8 cellular contexts compared by ENCODE assay signal in the genomic region with DNA sequence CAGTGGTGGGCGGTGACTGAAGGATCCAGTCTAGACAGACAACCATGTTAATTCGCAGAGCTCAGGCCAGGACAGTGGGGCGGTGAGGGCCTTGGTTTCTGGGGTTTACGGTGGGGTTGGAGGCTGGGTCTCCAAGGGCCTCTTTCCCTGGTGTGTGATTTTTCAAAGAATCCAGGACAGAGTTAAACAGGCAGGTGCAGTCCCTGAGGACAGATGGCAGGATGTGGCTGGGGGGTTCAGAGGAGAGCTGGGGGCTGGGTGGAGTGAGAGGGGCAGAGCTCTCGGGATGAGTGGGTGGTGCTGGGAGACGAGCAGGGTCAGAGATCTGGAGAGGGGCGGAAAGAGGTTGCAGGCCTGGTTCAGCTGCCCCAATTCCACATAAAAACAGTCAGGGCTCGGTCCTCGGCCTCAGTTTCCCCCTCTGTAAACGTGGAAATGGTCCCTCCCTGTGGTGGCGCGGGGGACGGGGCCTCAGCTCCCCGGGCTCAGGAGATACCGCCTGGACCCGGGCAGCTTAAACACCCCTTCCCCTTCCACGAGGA.
A peak's percentile ranks its signal among the peaks of the same experiment; 100 is the strongest.
DNase-seq lines count a peak whose midpoint lies in the region; ATAC-seq, FAIRE-seq and TF ChIP-seq lines count a peak whose summit lies in the region.

No MANE protein-coding gene starts in this region.

- H3K4me3 ChIP-seq in iPS-20b (ENCODE audit: low read length) (peak overlapping the region; percentile 69; the same call in 1 of the 2 replicates), transverse colon (peak overlapping the region in 3 of 4 donors; percentile 36 to 62 (median 61))

- H3K4me3 Mint-ChIP-seq in activated CD4-positive, alpha-beta T cell treated with anti-CD3 and anti-CD28 coated beads, Interleukin-2, amount 10 ng/mL, durations not matched to agents 7 days and 5 days, result peak overlapping the region; percentile 58
- H3K4me3 Mint-ChIP-seq in activated CD8-positive, alpha-beta T cell treated with anti-CD3 and anti-CD28 coated beads, Interleukin-2, amount 10 ng/mL, durations not matched to agents 7 days and 5 days, result peak overlapping the region; percentile 65

- no peaks in the 10 kb centered on the region for H3K9me3 ChIP-seq in iPS-20b (ENCODE audit: insufficient read depth, low read depth, low read length)
- no peaks in the 10 kb centered on the region for H3K9me3 ChIP-seq in transverse colon

- H3K9ac ChIP-seq in iPS-20b (ENCODE audit: low read depth, low read length), result no peak overlapping the region

- 34% methylated on average over 14 of the region's 17 CpGs; no CpG with 5 or more reads in 1 of the 2 donors for whole genome bisulfite sequencing in transverse colon (ENCODE audit: low coverage in 1 of 2), 2 donors

- ATAC-seq in activated CD8-positive, alpha-beta T cell treated with anti-CD3 and anti-CD28 coated beads, Interleukin-2, amount 10 ng/mL, durations not matched to agents 7 days and 5 days, result no peak

- H3K36me3 ChIP-seq in iPS-20b (ENCODE audit: insufficient read depth, low read depth, low read length) (no peaks in the 10 kb centered on the region), transverse colon (no peaks in the 10 kb centered on the region)

- CTCF ChIA-PET in activated CD4-positive, alpha-beta T cell treated with anti-CD3 and anti-CD28 coated beads, Interleukin-2, amount 10 ng/mL, durations not matched to agents 7 days and 5 days (lab: Charles Lee), result interaction anchor here (0.7 to 1.9 kb wide), 21 partner anchors 8 to 1084 kb away, joined by 3 to 6 read pairs (median 4); no protein-coding TSS in a partner anchor
- CTCF ChIA-PET in activated CD8-positive, alpha-beta T cell treated with anti-CD3 and anti-CD28 coated beads, Interleukin-2, amount 10 ng/mL, durations not matched to agents 7 days and 5 days (lab: Charles Lee), result interaction anchor here (0.5 to 2.1 kb wide), 55 partner anchors 8 to 1169 kb away, joined by 3 to 22 read pairs (median 4); a partner anchor contains a TSS

- no peak overlapping the region for H3K27ac Mint-ChIP-seq in activated CD4-positive, alpha-beta T cell treated with anti-CD3 and anti-CD28 coated beads, Interleukin-2, amount 10 ng/mL, durations not matched to agents 7 days and 5 days
- H3K27ac Mint-ChIP-seq in activated CD8-positive, alpha-beta T cell treated with anti-CD3 and anti-CD28 coated beads, Interleukin-2, amount 10 ng/mL, durations not matched to agents 7 days and 5 days, result no peak overlapping the region

- no peak for FAIRE-seq in GM12891 (lab: Jason Lieb, UNC)

- H3K27me3 Mint-ChIP-seq in activated CD4-positive, alpha-beta T cell treated with anti-CD3 and anti-CD28 coated beads, Interleukin-2, amount 10 ng/mL, durations not matched to agents 7 days and 5 days, result peaks cover 13% of the 10 kb centered on the region
- H3K27me3 Mint-ChIP-seq in activated CD8-positive, alpha-beta T cell treated with anti-CD3 and anti-CD28 coated beads, Interleukin-2, amount 10 ng/mL, durations not matched to agents 7 days and 5 days (ENCODE audit: low read depth), result peaks cover 14% of the 10 kb centered on the region

- no peak for TF ChIP-seq EP300 in transverse colon (IDR thresholded peaks at IDR 0.05; ENCODE audit: low read depth)

- H3K27me3 ChIP-seq in iPS-20b (ENCODE audit: insufficient read depth, low read length) (peaks cover 23% of the 10 kb centered on the region), transverse colon (peaks cover 14% of the 10 kb centered on the region)

- intact Hi-C loops in transverse colon (cut with DNase I; ENCODE audit: low total_unique reads), result loop anchor here (5.0 to 10.0 kb wide), 4 partner anchors 155 to 990 kb away; no protein-coding TSS in a partner anchor

- no peak for TF ChIP-seq CTCF in transverse colon (IDR thresholded peaks at IDR 0.05)

- in situ Hi-C loops in transverse colon (cut with MboI; ENCODE audit: low pct_ligation_motif_present in 1 of 4, low pct_unique_long_range_greater_than_20kb in 1 of 4, low sequenced_read_pairs in 3 of 4), result loop anchor here (10.0 to 25.0 kb wide), 5 partner anchors 230 to 980 kb away; no protein-coding TSS in a partner anchor

- peaks cover 15% of the 10 kb centered on the region for H3K4me1 Mint-ChIP-seq in activated CD4-positive, alpha-beta T cell treated with anti-CD3 and anti-CD28 coated beads, Interleukin-2, amount 10 ng/mL, durations not matched to agents 7 days and 5 days
- peaks cover 16% of the 10 kb centered on the region for H3K4me1 Mint-ChIP-seq in activated CD8-positive, alpha-beta T cell treated with anti-CD3 and anti-CD28 coated beads, Interleukin-2, amount 10 ng/mL, durations not matched to agents 7 days and 5 days (ENCODE audit: low read depth)

- H3K9me3 Mint-ChIP-seq in activated CD4-positive, alpha-beta T cell treated with anti-CD3 and anti-CD28 coated beads, Interleukin-2, amount 10 ng/mL, durations not matched to agents 7 days and 5 days, result no peaks in the 10 kb centered on the region
- no peaks in the 10 kb centered on the region for H3K9me3 Mint-ChIP-seq in activated CD8-positive, alpha-beta T cell treated with anti-CD3 and anti-CD28 coated beads, Interleukin-2, amount 10 ng/mL, durations not matched to agents 7 days and 5 days (ENCODE audit: insufficient read depth)

- DNase-seq in activated CD4-positive, alpha-beta T cell treated with anti-CD3 and anti-CD28 coated beads, Interleukin-2, amount 10 ng/mL, durations not matched to agents 7 days and 5 days, result no peak
- no peak for DNase-seq in activated CD4-positive, alpha-beta T cell treated with anti-CD3 and anti-CD28 coated beads for 48 hours
- no peak for DNase-seq in activated CD8-positive, alpha-beta T cell treated with anti-CD3 and anti-CD28 coated beads, Interleukin-2, amount 10 ng/mL, durations not matched to agents 7 days and 5 days
- DNase-seq in transverse colon (no peak), GM12891 (ENCODE audit: insufficient read length, low spot score) (no peak), HK-2 (ENCODE audit: unreplicated experiment) (no peak)
- DNase-seq in stimulated activated CD4-positive, alpha-beta T cell treated with anti-CD3 and anti-CD28 coated beads, Interleukin-1b, Interleukin-23, amount 100 ng/mL, for 48 hours, result no peak

- no peaks in the 10 kb centered on the region for H3K4me1 ChIP-seq in iPS-20b (ENCODE audit: insufficient read depth, low read length)
- H3K4me1 ChIP-seq in transverse colon, result peaks cover 3 to 15% (median 9%) of the 10 kb centered on the region in 4 donors

- no peak for TF ChIP-seq POLR2A in transverse colon (IDR thresholded peaks at IDR 0.05)
- TF ChIP-seq POLR2A in GM12891 (IDR thresholded peaks at IDR 0.05; ENCODE audit: low read depth, low read length), result no peak

- POLR2A ChIA-PET in activated CD4-positive, alpha-beta T cell treated with anti-CD3 and anti-CD28 coated beads, Interleukin-2, amount 10 ng/mL, durations not matched to agents 7 days and 5 days (lab: Charles Lee), result interaction anchor here (0.6 kb wide), 1 partner anchor 24 kb away, joined by 3 read pairs; no protein-coding TSS in a partner anchor
- POLR2A ChIA-PET in activated CD8-positive, alpha-beta T cell treated with anti-CD3 and anti-CD28 coated beads, Interleukin-2, amount 10 ng/mL, durations not matched to agents 7 days and 5 days (lab: Charles Lee), result no interaction called here

- no peaks in the 10 kb centered on the region for H3K36me3 Mint-ChIP-seq in activated CD4-positive, alpha-beta T cell treated with anti-CD3 and anti-CD28 coated beads, Interleukin-2, amount 10 ng/mL, durations not matched to agents 7 days and 5 days (ENCODE audit: low read depth)
- no peaks in the 10 kb centered on the region for H3K36me3 Mint-ChIP-seq in activated CD8-positive, alpha-beta T cell treated with anti-CD3 and anti-CD28 coated beads, Interleukin-2, amount 10 ng/mL, durations not matched to agents 7 days and 5 days (ENCODE audit: low read depth)

- H3K27ac ChIP-seq in iPS-20b (ENCODE audit: low read length), result no peak overlapping the region
- no peak overlapping the region for H3K27ac ChIP-seq in transverse colon

TF ChIP-seq in GM12891, 5 proteins besides CTCF, POLR2A, EP300 and RAD21:
- TF ChIP-seq PAX5 (IDR thresholded peaks at IDR 0.05; ENCODE audit: insufficient read depth, low read length, severe bottlenecking), result no peak
- TF ChIP-seq POLR2AphosphoS5 (IDR thresholded peaks at IDR 0.05; ENCODE audit: low read depth, low read length), result no peak
- no peak for TF ChIP-seq POU2F2 (IDR thresholded peaks at IDR 0.05; ENCODE audit: low read depth, low read length)
- no peak for TF ChIP-seq TAF1 (IDR thresholded peaks at IDR 0.05; ENCODE audit: low read depth, low read length)
- TF ChIP-seq SPI1 (IDR thresholded peaks at IDR 0.05; ENCODE audit: low read depth, low read length), result no peak
